Comparison of ENCODE assay signal across 9 cellular contexts in the genomic region with DNA sequence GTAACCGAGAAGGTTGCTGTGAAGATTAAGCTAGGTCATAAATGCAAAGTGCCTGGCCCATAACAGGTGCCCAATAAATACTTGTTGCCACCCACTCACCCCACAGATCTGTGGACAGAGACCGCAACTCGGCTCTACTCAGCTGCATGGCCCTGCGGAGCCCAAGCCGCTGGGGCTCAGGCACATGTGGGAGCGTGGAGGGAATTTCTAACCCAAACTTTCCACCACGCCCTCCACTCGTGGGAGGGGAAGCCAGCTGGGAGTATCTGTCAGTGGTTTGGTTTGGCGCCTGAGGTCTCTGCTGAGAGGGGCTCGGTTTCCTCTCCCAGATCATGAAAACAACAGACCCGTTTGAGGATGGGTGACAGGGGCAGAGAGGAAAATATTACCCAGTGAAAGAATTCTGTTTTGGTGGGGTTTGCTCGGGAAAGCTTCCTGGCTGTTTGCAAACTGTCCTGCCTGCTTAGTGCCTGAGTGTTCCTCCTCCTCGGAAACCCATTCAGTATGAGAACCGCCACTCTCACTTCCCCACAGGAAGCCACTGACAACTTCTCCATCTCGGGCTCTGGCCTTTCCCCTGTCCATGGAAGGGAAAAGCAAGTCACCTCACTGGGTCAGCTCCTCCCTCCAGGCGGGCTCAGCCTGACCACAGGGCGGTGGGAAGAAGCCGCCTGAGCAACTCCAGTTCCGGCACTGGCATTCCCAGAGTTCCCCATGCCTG.
DNase-seq lines count a peak whose midpoint lies in the region; ATAC-seq and TF ChIP-seq lines count a peak whose summit lies in the region.
"Had no signal": no experiment of that assay in that cellular context is flagged by ENCODE, and none has a peak within 500 bp of the region (broad histone marks: within the 10 kb centered on the region; RNA-seq: fewer than 3 reads in every experiment).

No MANE protein-coding gene starts in this region.

- peaks cover 90 to 92% of the 10 kb centered on the region in 2 donors for H3K4me1 ChIP-seq in duodenal mucosa (ENCODE audit: control insufficient read depth in 1 of 2, insufficient read depth in 2 of 2, low read length in 2 of 2)
- H3K4me1 ChIP-seq in rectal smooth muscle tissue (ENCODE audit: control insufficient read depth, insufficient read depth, low read length), result peaks cover 51% of the 10 kb centered on the region

- H3K36me3 Mint-ChIP-seq in HFFc6 (ENCODE audit: low read depth), result no peaks in the 10 kb centered on the region

- TF ChIP-seq CTCF in HFFc6 (IDR thresholded peaks at IDR 0.05), result no peak

- H3K4me1 Mint-ChIP-seq in HFFc6 (ENCODE audit: low read depth), result peaks cover 32% of the 10 kb centered on the region

- H3K27me3 Mint-ChIP-seq in HFFc6 (ENCODE audit: insufficient read depth), result peaks cover 13% of the 10 kb centered on the region

- H3K4me3 ChIP-seq in duodenal mucosa (ENCODE audit: low read depth in 1 of 2, low read length in 2 of 2) (peak overlapping the region; percentile 36 to 48), rectal smooth muscle tissue (ENCODE audit: low read length) (peak overlapping the region; percentile 42)

- H3K27me3 ChIP-seq in duodenal mucosa (ENCODE audit: control insufficient read depth in 1 of 2, insufficient read depth in 2 of 2, low read length in 2 of 2) (no peaks in the 10 kb centered on the region), rectal smooth muscle tissue (ENCODE audit: control insufficient read depth, insufficient read depth, low read length) (no peaks in the 10 kb centered on the region)

- H3K9me3 ChIP-seq in duodenal mucosa (ENCODE audit: control insufficient read depth in 1 of 2, low read length in 2 of 2), result no peaks in the 10 kb centered on the region

- no peak overlapping the region for H3K4me3 Mint-ChIP-seq in HFFc6

- H3K9ac ChIP-seq in duodenal mucosa (ENCODE audit: low read depth in 1 of 2, low read length in 2 of 2) (peak overlapping the region; percentile 33 to 45), rectal smooth muscle tissue (ENCODE audit: low read length) (no peak overlapping the region)

- H3K36me3 ChIP-seq in duodenal mucosa (ENCODE audit: control insufficient read depth in 1 of 2, insufficient read depth in 2 of 2, low read length in 2 of 2), result peaks cover 7 to 47% of the 10 kb centered on the region in 2 donors
- H3K36me3 ChIP-seq in rectal smooth muscle tissue (ENCODE audit: control insufficient read depth, insufficient read depth, low read length), result peaks cover under 1% of the 10 kb centered on the region

- H3K27ac ChIP-seq in duodenal mucosa (ENCODE audit: low read depth, low read length), result peak overlapping the region; percentile 27
- H3K27ac ChIP-seq in rectal smooth muscle tissue (ENCODE audit: low read depth, low read length), result peak overlapping the region; percentile 38
- H3K27ac ChIP-seq: VCaP had no signal

- no peak overlapping the region for H3K27ac Mint-ChIP-seq in HFFc6

- ATAC-seq in GM19023 (IDR thresholded peaks at IDR 0.05; ENCODE audit: unreplicated experiment) (peak; percentile 86), HG03139 (IDR thresholded peaks at IDR 0.05; ENCODE audit: unreplicated experiment) (peak; percentile 75), SK-N-SH treated with all-trans-retinoic acid at 6 μM for 48 hours (no peak)

- DNase-seq in activated CD4-positive, CD25-positive, alpha-beta regulatory T cell treated with anti-CD3 and anti-CD28 coated beads, Interleukin-2, amount 50 U/mL, for 16 hours (ENCODE audit: low read depth, low spot score), result peak; percentile 29
- DNase-seq in dedifferentiated amniotic fluid mesenchymal stem cell (ENCODE audit: extremely low spot score) (no peak), HFFc6 (no peak)

- H3K9me3 Mint-ChIP-seq in HFFc6, result no peaks in the 10 kb centered on the region

TF ChIP-seq in SK-N-SH treated with all-trans-retinoic acid at 6 μM for 48 hours, 23 proteins besides CTCF, POLR2A, EP300 and RAD21:
- TF ChIP-seq TOX (CRISPR knock-in tag; IDR thresholded peaks at IDR 0.05; ENCODE audit: borderline replicate concordance) (no peak), ZC3H10 (CRISPR knock-in tag; IDR thresholded peaks at IDR 0.05) (no peak), CSDC2 (CRISPR knock-in tag; IDR thresholded peaks at IDR 0.05) (no peak), ZNF70 (CRISPR knock-in tag; IDR thresholded peaks at IDR 0.05) (no peak), ZNF8 (CRISPR knock-in tag; IDR thresholded peaks at IDR 0.05) (no peak), ESRRG (CRISPR knock-in tag; IDR thresholded peaks at IDR 0.05) (no peak), PPARA (CRISPR knock-in tag; IDR thresholded peaks at IDR 0.05; ENCODE audit: borderline replicate concordance) (no peak), RARB (CRISPR knock-in tag; IDR thresholded peaks at IDR 0.05) (no peak), TCF4 (CRISPR knock-in tag; IDR thresholded peaks at IDR 0.05; ENCODE audit: borderline replicate concordance) (no peak), ZFP30 (CRISPR knock-in tag; IDR thresholded peaks at IDR 0.05) (no peak), ISL1 (CRISPR knock-in tag; IDR thresholded peaks at IDR 0.05) (no peak), ZNF565 (CRISPR knock-in tag; conservative IDR thresholded peaks at IDR 0.05; ENCODE audit: low read depth) (no peak)
- TF ChIP-seq, protein P1, sequence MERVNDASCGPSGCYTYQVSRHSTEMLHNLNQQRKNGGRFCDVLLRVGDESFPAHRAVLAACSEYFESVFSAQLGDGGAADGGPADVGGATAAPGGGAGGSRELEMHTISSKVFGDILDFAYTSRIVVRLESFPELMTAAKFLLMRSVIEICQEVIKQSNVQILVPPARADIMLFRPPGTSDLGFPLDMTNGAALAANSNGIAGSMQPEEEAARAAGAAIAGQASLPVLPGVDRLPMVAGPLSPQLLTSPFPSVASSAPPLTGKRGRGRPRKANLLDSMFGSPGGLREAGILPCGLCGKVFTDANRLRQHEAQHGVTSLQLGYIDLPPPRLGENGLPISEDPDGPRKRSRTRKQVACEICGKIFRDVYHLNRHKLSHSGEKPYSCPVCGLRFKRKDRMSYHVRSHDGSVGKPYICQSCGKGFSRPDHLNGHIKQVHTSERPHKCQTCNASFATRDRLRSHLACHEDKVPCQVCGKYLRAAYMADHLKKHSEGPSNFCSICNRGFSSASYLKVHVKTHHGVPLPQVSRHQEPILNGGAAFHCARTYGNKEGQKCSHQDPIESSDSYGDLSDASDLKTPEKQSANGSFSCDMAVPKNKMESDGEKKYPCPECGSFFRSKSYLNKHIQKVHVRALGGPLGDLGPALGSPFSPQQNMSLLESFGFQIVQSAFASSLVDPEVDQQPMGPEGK (CRISPR knock-in tag; IDR thresholded peaks at IDR 0.05; ENCODE audit: borderline replicate concordance), result no peak
- TF ChIP-seq, protein P2, sequence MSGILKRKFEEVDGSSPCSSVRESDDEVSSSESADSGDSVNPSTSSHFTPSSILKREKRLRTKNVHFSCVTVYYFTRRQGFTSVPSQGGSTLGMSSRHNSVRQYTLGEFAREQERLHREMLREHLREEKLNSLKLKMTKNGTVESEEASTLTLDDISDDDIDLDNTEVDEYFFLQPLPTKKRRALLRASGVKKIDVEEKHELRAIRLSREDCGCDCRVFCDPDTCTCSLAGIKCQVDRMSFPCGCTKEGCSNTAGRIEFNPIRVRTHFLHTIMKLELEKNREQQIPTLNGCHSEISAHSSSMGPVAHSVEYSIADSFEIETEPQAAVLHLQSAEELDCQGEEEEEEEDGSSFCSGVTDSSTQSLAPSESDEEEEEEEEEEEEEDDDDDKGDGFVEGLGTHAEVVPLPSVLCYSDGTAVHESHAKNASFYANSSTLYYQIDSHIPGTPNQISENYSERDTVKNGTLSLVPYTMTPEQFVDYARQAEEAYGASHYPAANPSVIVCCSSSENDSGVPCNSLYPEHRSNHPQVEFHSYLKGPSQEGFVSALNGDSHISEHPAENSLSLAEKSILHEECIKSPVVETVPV (CRISPR knock-in tag; IDR thresholded peaks at IDR 0.05), result no peak
TF ChIP-seq in SK-N-SH treated with all-trans-retinoic acid at 6 μM for 48 hours: peak in this region for 0.
